11 cellular contexts compared by ENCODE assay signal in genomic region chr11:61598886-61599868, GRCh38. TPM values are rescaled to one million over a fixed set of nuclear protein-coding genes. Genes with fewer than 3 reads are reported as not detected.
DNase-seq lines count a peak whose midpoint lies in the region; ATAC-seq and TF ChIP-seq lines count a peak whose summit lies in the region.
"Had no signal": no experiment of that assay in that cellular context is flagged by ENCODE, and none has a peak within 500 bp of the region (broad histone marks: within the 10 kb centered on the region; RNA-seq: fewer than 3 reads in every experiment).

No MANE protein-coding gene starts in this region.

- no peaks in the 10 kb centered on the region for H3K36me3 ChIP-seq in hepatocyte (replicated peaks; ENCODE audit: insufficient read depth, low read depth)
- H3K36me3 ChIP-seq in testis (ENCODE audit: low read depth, missing control alignments), result no peaks in the 10 kb centered on the region
- H3K36me3 ChIP-seq: neutrophil had no signal

- H2AFZ ChIP-seq in hepatocyte, result no peak overlapping the region

- intact Hi-C loops in testis (cut with DNase I; ENCODE audit: low total_unique reads), result no loop called here

- H3K9me3 ChIP-seq in hepatocyte (ENCODE audit: low read depth), result no peaks in the 10 kb centered on the region
- H3K9me3 ChIP-seq in testis, result no peaks in the 10 kb centered on the region
- H3K9me3 ChIP-seq: neutrophil had no signal

- WGBS in hepatocyte (ENCODE audit: low lambda C conversion rate, missing lambda C conversion rate), result 51% methylated on average over 24 of the region's 25 CpGs
- WGBS in testis, 2 donors, result 47 to 56% methylated on average over 23 to 25 of the region's 25 CpGs

- TF ChIP-seq CTCF in hepatocyte (IDR thresholded peaks at IDR 0.05; ENCODE audit: poor library complexity) (no peak), testis (IDR thresholded peaks at IDR 0.05) (no peak)

- peak overlapping the region; percentile 5 for H3K4me2 ChIP-seq in hepatocyte

- TF ChIP-seq POLR2A in testis (IDR thresholded peaks at IDR 0.05), result no peak

- H3K4me3 ChIP-seq in hepatocyte, result no peak overlapping the region
- H3K4me3 ChIP-seq in testis, result no peak overlapping the region
- H3K4me3 ChIP-seq: GM12878 had no signal

- H3K27ac ChIP-seq in hepatocyte (no peak overlapping the region), testis (no peak overlapping the region)
- H3K27ac ChIP-seq: neutrophil had no signal

- no peaks in the 10 kb centered on the region for H4K20me1 ChIP-seq in hepatocyte (ENCODE audit: insufficient read depth, poor library complexity, severe bottlenecking)

- no peak for ATAC-seq in HG02798 (IDR thresholded peaks at IDR 0.05; ENCODE audit: poor library complexity, unreplicated experiment)
- ATAC-seq: GM12878 had no signal

- H3K79me2 ChIP-seq in hepatocyte, result no peaks in the 10 kb centered on the region

- no peaks in the 10 kb centered on the region for H3K27me3 ChIP-seq in hepatocyte
- no peaks in the 10 kb centered on the region for H3K27me3 ChIP-seq in testis

- H3K4me1 ChIP-seq in hepatocyte (ENCODE audit: insufficient read depth) (peaks cover 22% of the 10 kb centered on the region), testis (peaks cover 37% of the 10 kb centered on the region)

- DNase-seq in NCI-H2029 (lab: John Stamatoyannopoulos, UW), result peak; percentile 34
- no peak for DNase-seq in NCI-H2029 treated with DMSO at 0.1 percent for 48 hours (lab: John Stamatoyannopoulos, UW)
- DNase-seq in astrocyte of the hippocampus (ENCODE audit: low read depth, low spot score), result peak; percentile 73
- DNase-seq in hepatocyte (ENCODE audit: low spot score), result peak; percentile 52
- peak; percentile 36 for DNase-seq in testis
- no peak for DNase-seq in germinal center (ENCODE audit: low spot score)
- no peak for DNase-seq in GOT3 (lab: John Stamatoyannopoulos, UW)
- DNase-seq: activated effector memory CD4-positive, alpha-beta T cell treated with Interleukin-2 at 50 U/mL for 16 hours had no signal

- H3K9me2 ChIP-seq in hepatocyte (replicated peaks; ENCODE audit: insufficient read depth), result no peaks in the 10 kb centered on the region

RNA-seq across cellular contexts. Expression of gene SYT7, which starts 18.3 kb away (rescaled TPM):
- total RNA-seq in hepatocyte (13.5 and 15.5 TPM in 2 replicates), testis (1 to 10 TPM; 8.7 to 9.0 TPM)
- polyA plus RNA-seq in hepatocyte (8.7 and 11.3 TPM in 2 replicates), testis (ENCODE audit: insufficient read depth, low read depth, low replicate concordance) (5.9 TPM)
- total RNA-seq: GM12878 had no signal
- polyA plus RNA-seq: GM12878 had no signal

Comparison
In these comparisons a context has a peak if more than half of its experiments do, and no peak if none do; other contexts are left out.
1. DNase-seq: peak in NCI-H2029 (single experiment), astrocyte of the hippocampus (single experiment), hepatocyte (single experiment) and testis (single experiment); none in NCI-H2029 treated with DMSO at 0.1 percent for 48 hours (single experiment), germinal center (single experiment) and GOT3 (single experiment).